In genomic region chr6:34132486-34133185, GRCh38 we compare ENCODE assay signal across 1 cellular context.
TF ChIP-seq lines count a peak whose summit lies in the region.

No MANE protein-coding gene starts in this region.

TF ChIP-seq in HepG2, 621 proteins besides CTCF, POLR2A, EP300 and RAD21 (continued from another document and continues in another):
- TF ChIP-seq ZXDC (CRISPR knock-in tag; IDR thresholded peaks at IDR 0.05) (no peak; the same call in 1 of the 2 replicates), ZNF567 (CRISPR knock-in tag; IDR thresholded peaks at IDR 0.05; ENCODE audit: borderline replicate concordance) (no peak), ZNF557 (CRISPR knock-in tag; IDR thresholded peaks at IDR 0.05) (0 out of 2 replicates have a peak, but pooled peaks have one; percentile 83), ZNF678 (CRISPR knock-in tag; IDR thresholded peaks at IDR 0.05) (peak; percentile 52; the same call in 1 of the 2 replicates), NR3C1 (CRISPR knock-in tag; IDR thresholded peaks at IDR 0.05) (no peak), YY1 (IDR thresholded peaks at IDR 0.05; ENCODE audit: insufficient read depth, insufficient replicate concordance, low read depth, low read length) (no peak), JDP2 (CRISPR knock-in tag; IDR thresholded peaks at IDR 0.05; ENCODE audit: borderline replicate concordance) (peak; percentile 36; the same call in 1 of the 2 replicates), FOSL2 (CRISPR knock-in tag; IDR thresholded peaks at IDR 0.05) (peak; percentile 51), SALL1 (CRISPR knock-in tag; IDR thresholded peaks at IDR 0.05) (peak; percentile 88), GPN1 (CRISPR knock-in tag; IDR thresholded peaks at IDR 0.05; ENCODE audit: borderline replicate concordance) (0 out of 2 replicates have a peak, but pooled peaks have one; percentile 52), ZNF354B (CRISPR knock-in tag; IDR thresholded peaks at IDR 0.05) (0 out of 2 replicates have a peak, but pooled peaks have one; percentile 55), ZBTB1 (CRISPR knock-in tag; IDR thresholded peaks at IDR 0.05; ENCODE audit: borderline replicate concordance) (peak; percentile 82; the same call in 1 of the 2 replicates), KDM4B (CRISPR knock-in tag; IDR thresholded peaks at IDR 0.05) (peak; percentile 85; the same call in 1 of the 2 replicates), SIX4 (CRISPR knock-in tag; IDR thresholded peaks at IDR 0.05) (0 out of 2 replicates have a peak, but pooled peaks have one; percentile 42), TIGD3 (CRISPR knock-in tag; IDR thresholded peaks at IDR 0.05; ENCODE audit: borderline replicate concordance) (peak; percentile 88; the same call in 1 of the 2 replicates), ZNF33B (CRISPR knock-in tag; IDR thresholded peaks at IDR 0.05) (no peak), HMG20B (CRISPR knock-in tag; conservative IDR thresholded peaks at IDR 0.05) (no peak), ZFP37 (CRISPR knock-in tag; IDR thresholded peaks at IDR 0.05; ENCODE audit: borderline replicate concordance) (peak; percentile 82; the same call in 1 of the 2 replicates), SYNCRIP (IDR thresholded peaks at IDR 0.05; ENCODE audit: insufficient read depth, low read depth, low read length) (no peak), DBP (CRISPR knock-in tag; IDR thresholded peaks at IDR 0.05; ENCODE audit: not compliant biosample characterization) (no peak), ZNF652 (CRISPR knock-in tag; IDR thresholded peaks at IDR 0.05; ENCODE audit: borderline replicate concordance, low read depth) (0 out of 2 replicates have a peak, but pooled peaks have one; percentile 21), MED8 (CRISPR knock-in tag; IDR thresholded peaks at IDR 0.05; ENCODE audit: insufficient replicate concordance) (no peak), NFIC (IDR thresholded peaks at IDR 0.05; ENCODE audit: low read length) (no peak), MIER3 (CRISPR knock-in tag; IDR thresholded peaks at IDR 0.05; ENCODE audit: borderline replicate concordance) (peak; percentile 78; the same call in 1 of the 2 replicates), HHEX (CRISPR knock-in tag; IDR thresholded peaks at IDR 0.05) (no peak), HDAC1 (CRISPR knock-in tag; IDR thresholded peaks at IDR 0.05) (no peak), THAP11 (CRISPR knock-in tag; IDR thresholded peaks at IDR 0.05) (peak; percentile 49; the same call in 1 of the 2 replicates), PHF21A (CRISPR knock-in tag; IDR thresholded peaks at IDR 0.05) (no peak), MNT (IDR thresholded peaks at IDR 0.05) (no peak), MXD4 (CRISPR knock-in tag; IDR thresholded peaks at IDR 0.05) (peak; percentile 77; the same call in 1 of the 2 replicates), BRCA1 (CRISPR knock-in tag; IDR thresholded peaks at IDR 0.05) (0 out of 2 replicates have a peak, but pooled peaks have one; percentile 33), ASH2L (IDR thresholded peaks at IDR 0.05; ENCODE audit: insufficient read length, low read depth, low read length) (no peak), MTA3 (CRISPR knock-in tag; IDR thresholded peaks at IDR 0.05) (0 out of 2 replicates have a peak, but pooled peaks have one; percentile 50), MAX (IDR thresholded peaks at IDR 0.05) (no peak), MLX (CRISPR knock-in tag; IDR thresholded peaks at IDR 0.05) (0 out of 2 replicates have a peak, but pooled peaks have one; percentile 20), TAF1 (CRISPR knock-in tag; IDR thresholded peaks at IDR 0.05) (no peak), RFX3 (CRISPR knock-in tag; IDR thresholded peaks at IDR 0.05) (no peak), ZSCAN31 (CRISPR knock-in tag; IDR thresholded peaks at IDR 0.05; ENCODE audit: low read depth) (0 out of 2 replicates have a peak, but pooled peaks have one; percentile 35), MTERF4 (CRISPR knock-in tag; IDR thresholded peaks at IDR 0.05) (no peak), TEAD3 (CRISPR knock-in tag; optimal IDR thresholded peaks at IDR 0.05; ENCODE audit: borderline replicate concordance) (peak; percentile 39), JUNB (CRISPR knock-in tag; IDR thresholded peaks at IDR 0.05; ENCODE audit: borderline replicate concordance) (no peak), ZNF451 (CRISPR knock-in tag; IDR thresholded peaks at IDR 0.05) (0 out of 2 replicates have a peak, but pooled peaks have one; percentile 44), ZNF781 (CRISPR knock-in tag; IDR thresholded peaks at IDR 0.05; ENCODE audit: borderline replicate concordance, not compliant biosample characterization) (peak; percentile 58), ZEB1 (IDR thresholded peaks at IDR 0.05; ENCODE audit: insufficient replicate concordance, low read depth) (no peak), ZNF12 (CRISPR knock-in tag; IDR thresholded peaks at IDR 0.05) (peak; percentile 68; the same call in 1 of the 2 replicates), SNRNP70 (IDR thresholded peaks at IDR 0.05; ENCODE audit: low read depth, low read length) (no peak), ATF6 (CRISPR knock-in tag; conservative IDR thresholded peaks at IDR 0.05) (peak; percentile 88; the same call in 1 of the 2 replicates), STAT6 (CRISPR knock-in tag; IDR thresholded peaks at IDR 0.05; ENCODE audit: borderline replicate concordance) (no peak), ZC3H13 (CRISPR knock-in tag; IDR thresholded peaks at IDR 0.05) (no peak), MEF2D (CRISPR knock-in tag; IDR thresholded peaks at IDR 0.05) (peak; percentile 61; the same call in 1 of the 2 replicates), GMEB1 (CRISPR knock-in tag; IDR thresholded peaks at IDR 0.05; ENCODE audit: borderline replicate concordance) (no peak), ZNF282 (IDR thresholded peaks at IDR 0.05; ENCODE audit: partially characterized antibody) (no peak)
